ENCODE assay signal across 11 cellular contexts in genomic region chr15:101135532-101136166, GRCh38.
A peak's percentile ranks its signal among the peaks of the same experiment; 100 is the strongest.
DNase-seq lines count a peak whose midpoint lies in the region; ATAC-seq lines count a peak whose summit lies in the region.
"Had no signal": no experiment of that assay in that cellular context is flagged by ENCODE, and none has a peak within 500 bp of the region (broad histone marks: within the 10 kb centered on the region; RNA-seq: fewer than 3 reads in every experiment).

No MANE protein-coding gene starts in this region.

- peak overlapping the region; percentile 16 for H3K27ac Mint-ChIP-seq in activated CD4-positive, alpha-beta T cell treated with anti-CD3 and anti-CD28 coated beads, Interleukin-2, amount 10 ng/mL, durations not matched to agents 7 days and 5 days
- peak overlapping the region in 1 of 2 donors; percentile 59 for H3K27ac Mint-ChIP-seq in stimulated activated naive CD8-positive, alpha-beta T cell treated with anti-CD3 and anti-CD28 coated beads, Interleukin-15, amount 100 ng/mL, for 72 hours
- H3K27ac Mint-ChIP-seq: H9 had no signal

- CTCF ChIA-PET in activated CD4-positive, alpha-beta T cell treated with anti-CD3 and anti-CD28 coated beads, Interleukin-2, amount 10 ng/mL, durations not matched to agents 7 days and 5 days (lab: Charles Lee) = interaction anchor here (0.8 to 1.3 kb wide), 4 partner anchors 8 to 23 kb away, joined by 3 to 7 read pairs (median 3); no protein-coding TSS in a partner anchor

- peaks cover 41% of the 10 kb centered on the region for H3K4me1 Mint-ChIP-seq in activated CD4-positive, alpha-beta T cell treated with anti-CD3 and anti-CD28 coated beads, Interleukin-2, amount 10 ng/mL, durations not matched to agents 7 days and 5 days
- peaks cover 46% of the 10 kb centered on the region for H3K4me1 Mint-ChIP-seq in stimulated activated naive CD8-positive, alpha-beta T cell treated with anti-CD3 and anti-CD28 coated beads, Interleukin-15, amount 100 ng/mL, for 72 hours

- no peaks in the 10 kb centered on the region for H3K27me3 Mint-ChIP-seq in activated CD4-positive, alpha-beta T cell treated with anti-CD3 and anti-CD28 coated beads, Interleukin-2, amount 10 ng/mL, durations not matched to agents 7 days and 5 days
- H3K27me3 Mint-ChIP-seq in stimulated activated naive CD8-positive, alpha-beta T cell treated with anti-CD3 and anti-CD28 coated beads, Interleukin-15, amount 100 ng/mL, for 72 hours = no peaks in the 10 kb centered on the region

- H3K9me3 Mint-ChIP-seq in activated CD4-positive, alpha-beta T cell treated with anti-CD3 and anti-CD28 coated beads, Interleukin-2, amount 10 ng/mL, durations not matched to agents 7 days and 5 days = peaks cover 7% of the 10 kb centered on the region
- H3K9me3 Mint-ChIP-seq in stimulated activated naive CD8-positive, alpha-beta T cell treated with anti-CD3 and anti-CD28 coated beads, Interleukin-15, amount 100 ng/mL, for 72 hours = no peaks in the 10 kb centered on the region

- POLR2A ChIA-PET in activated CD4-positive, alpha-beta T cell treated with anti-CD3 and anti-CD28 coated beads, Interleukin-2, amount 10 ng/mL, durations not matched to agents 7 days and 5 days (lab: Charles Lee) = no interaction called here

- no peak overlapping the region for H3K4me3 Mint-ChIP-seq in activated CD4-positive, alpha-beta T cell treated with anti-CD3 and anti-CD28 coated beads, Interleukin-2, amount 10 ng/mL, durations not matched to agents 7 days and 5 days
- peak overlapping the region; percentile 55 to 63 for H3K4me3 Mint-ChIP-seq in stimulated activated naive CD8-positive, alpha-beta T cell treated with anti-CD3 and anti-CD28 coated beads, Interleukin-15, amount 100 ng/mL, for 72 hours
- H3K4me3 Mint-ChIP-seq: H9 had no signal

- ATAC-seq in HG02759 (IDR thresholded peaks at IDR 0.05; ENCODE audit: unreplicated experiment) = peak; percentile 82
- peak; percentile 86 for ATAC-seq in stimulated activated naive CD8-positive, alpha-beta T cell treated with anti-CD3 and anti-CD28 coated beads, Interleukin-15, amount 100 ng/mL, for 72 hours
- ATAC-seq: Panc1 had no signal

- no peak for DNase-seq in activated CD4-positive, alpha-beta T cell treated with anti-CD3 and anti-CD28 coated beads, Interleukin-2, amount 10 ng/mL, durations not matched to agents 7 days and 5 days
- DNase-seq in activated CD4-positive, alpha-beta T cell treated with anti-CD3 and anti-CD28 coated beads for 1 hour = no peak
- DNase-seq in NCI-H69 (lab: John Stamatoyannopoulos, UW) (peak; percentile 50), DMS 273 treated with DMSO at 0.1 percent for 48 hours (lab: John Stamatoyannopoulos, UW) (no peak), kidney tubule cell (ENCODE audit: low spot score) (no peak)
- peak; percentile 36 to 66 for DNase-seq in stimulated activated naive CD8-positive, alpha-beta T cell treated with anti-CD3 and anti-CD28 coated beads, Interleukin-15, amount 100 ng/mL, for 72 hours
- DNase-seq in activated naive CD4-positive, alpha-beta T cell (lab: John Stamatoyannopoulos, UW) = no peak
- DNase-seq: activated CD8-positive, alpha-beta memory T cell treated with anti-CD3 and anti-CD28 coated beads, Interleukin-2, amount 50 U/mL, for 48 hours; H9 had no signal

- H3K36me3 Mint-ChIP-seq in activated CD4-positive, alpha-beta T cell treated with anti-CD3 and anti-CD28 coated beads, Interleukin-2, amount 10 ng/mL, durations not matched to agents 7 days and 5 days (ENCODE audit: low read depth) = peaks cover 11% of the 10 kb centered on the region

Comparison
In these comparisons a context has a peak if more than half of its experiments do, and no peak if none do; other contexts are left out.
1. DNase-seq: peak in NCI-H69 (single experiment) and stimulated activated naive CD8-positive, alpha-beta T cell treated with anti-CD3 and anti-CD28 coated beads, Interleukin-15, amount 100 ng/mL, for 72 hours (2 of 2); none in activated CD4-positive, alpha-beta T cell treated with anti-CD3 and anti-CD28 coated beads, Interleukin-2, amount 10 ng/mL, durations not matched to agents 7 days and 5 days (single experiment), activated CD4-positive, alpha-beta T cell treated with anti-CD3 and anti-CD28 coated beads for 1 hour (single experiment), DMS 273 treated with DMSO at 0.1 percent for 48 hours (single experiment), kidney tubule cell (single experiment) and activated naive CD4-positive, alpha-beta T cell (0 of 4).